In the genomic region with DNA sequence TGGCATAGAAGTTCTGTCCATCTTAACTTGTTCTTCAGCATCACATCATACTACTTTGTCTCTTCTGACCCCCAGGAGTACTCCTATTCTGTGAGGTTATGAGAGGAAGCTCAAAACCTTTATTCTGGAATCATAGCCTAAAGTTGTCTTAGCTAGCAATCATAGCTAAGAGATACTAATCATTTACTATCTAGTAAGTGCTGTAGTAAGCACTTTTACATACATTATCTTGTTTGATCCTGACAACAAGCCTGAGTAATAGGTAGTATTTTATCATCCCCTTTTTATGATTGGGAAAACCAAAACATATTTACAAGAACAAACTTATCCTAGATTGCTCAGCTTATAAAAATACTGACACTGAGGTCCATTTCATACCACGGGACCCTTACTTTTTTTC, we compare ENCODE assay signal across 3 cellular contexts.
TF ChIP-seq lines count a peak whose summit lies in the region.

No MANE protein-coding gene starts in this region.

TF ChIP-seq in HepG2, 621 proteins besides CTCF, POLR2A, EP300 and RAD21:
- peak; percentile 33 to 72; a peak in 2 of 4 replicates for TF ChIP-seq MAFK (conservative IDR thresholded peaks at IDR 0.05 in 1 of 2, IDR thresholded peaks at IDR 0.05 in 1 of 2; ENCODE audit: low read length in 2 of 2)
- TF ChIP-seq MAFF (IDR thresholded peaks at IDR 0.05; ENCODE audit: low read depth, low read length) = 0 out of 2 replicates have a peak, but pooled peaks have one; percentile 33
- TF ChIP-seq ZC3H4 (CRISPR knock-in tag; IDR thresholded peaks at IDR 0.05; ENCODE audit: borderline replicate concordance) = no peak
- no peak for TF ChIP-seq ZMYM2 (CRISPR knock-in tag; IDR thresholded peaks at IDR 0.05)
TF ChIP-seq in HepG2: peak in this region for 2.

TF ChIP-seq in IMR-90, 13 proteins besides CTCF, POLR2A, EP300 and RAD21:
- peak; percentile 86 for TF ChIP-seq MAFK (IDR thresholded peaks at IDR 0.05; ENCODE audit: low read depth, low read length)
- no peak for TF ChIP-seq RCOR1 (IDR thresholded peaks at IDR 0.05; ENCODE audit: insufficient replicate concordance, low read length)
- TF ChIP-seq, protein P1, sequence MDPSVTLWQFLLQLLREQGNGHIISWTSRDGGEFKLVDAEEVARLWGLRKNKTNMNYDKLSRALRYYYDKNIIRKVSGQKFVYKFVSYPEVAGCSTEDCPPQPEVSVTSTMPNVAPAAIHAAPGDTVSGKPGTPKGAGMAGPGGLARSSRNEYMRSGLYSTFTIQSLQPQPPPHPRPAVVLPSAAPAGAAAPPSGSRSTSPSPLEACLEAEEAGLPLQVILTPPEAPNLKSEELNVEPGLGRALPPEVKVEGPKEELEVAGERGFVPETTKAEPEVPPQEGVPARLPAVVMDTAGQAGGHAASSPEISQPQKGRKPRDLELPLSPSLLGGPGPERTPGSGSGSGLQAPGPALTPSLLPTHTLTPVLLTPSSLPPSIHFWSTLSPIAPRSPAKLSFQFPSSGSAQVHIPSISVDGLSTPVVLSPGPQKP (IDR thresholded peaks at IDR 0.05; ENCODE audit: borderline replicate concordance, low read depth, low read length) = no peak
- no peak for TF ChIP-seq FOS (IDR thresholded peaks at IDR 0.05; ENCODE audit: low read depth, low read length)

TF ChIP-seq in K562, 482 proteins besides CTCF, POLR2A, EP300 and RAD21:
- TF ChIP-seq ZNF316 (IDR thresholded peaks at IDR 0.05) = peak; percentile 3; the same call in 1 of the 2 replicates
- TF ChIP-seq, protein P2, sequence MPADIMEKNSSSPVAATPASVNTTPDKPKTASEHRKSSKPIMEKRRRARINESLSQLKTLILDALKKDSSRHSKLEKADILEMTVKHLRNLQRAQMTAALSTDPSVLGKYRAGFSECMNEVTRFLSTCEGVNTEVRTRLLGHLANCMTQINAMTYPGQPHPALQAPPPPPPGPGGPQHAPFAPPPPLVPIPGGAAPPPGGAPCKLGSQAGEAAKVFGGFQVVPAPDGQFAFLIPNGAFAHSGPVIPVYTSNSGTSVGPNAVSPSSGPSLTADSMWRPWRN (IDR thresholded peaks at IDR 0.05; ENCODE audit: low read depth) = no peak
